ENCODE assay signal across 1 cellular context in the genomic region with DNA sequence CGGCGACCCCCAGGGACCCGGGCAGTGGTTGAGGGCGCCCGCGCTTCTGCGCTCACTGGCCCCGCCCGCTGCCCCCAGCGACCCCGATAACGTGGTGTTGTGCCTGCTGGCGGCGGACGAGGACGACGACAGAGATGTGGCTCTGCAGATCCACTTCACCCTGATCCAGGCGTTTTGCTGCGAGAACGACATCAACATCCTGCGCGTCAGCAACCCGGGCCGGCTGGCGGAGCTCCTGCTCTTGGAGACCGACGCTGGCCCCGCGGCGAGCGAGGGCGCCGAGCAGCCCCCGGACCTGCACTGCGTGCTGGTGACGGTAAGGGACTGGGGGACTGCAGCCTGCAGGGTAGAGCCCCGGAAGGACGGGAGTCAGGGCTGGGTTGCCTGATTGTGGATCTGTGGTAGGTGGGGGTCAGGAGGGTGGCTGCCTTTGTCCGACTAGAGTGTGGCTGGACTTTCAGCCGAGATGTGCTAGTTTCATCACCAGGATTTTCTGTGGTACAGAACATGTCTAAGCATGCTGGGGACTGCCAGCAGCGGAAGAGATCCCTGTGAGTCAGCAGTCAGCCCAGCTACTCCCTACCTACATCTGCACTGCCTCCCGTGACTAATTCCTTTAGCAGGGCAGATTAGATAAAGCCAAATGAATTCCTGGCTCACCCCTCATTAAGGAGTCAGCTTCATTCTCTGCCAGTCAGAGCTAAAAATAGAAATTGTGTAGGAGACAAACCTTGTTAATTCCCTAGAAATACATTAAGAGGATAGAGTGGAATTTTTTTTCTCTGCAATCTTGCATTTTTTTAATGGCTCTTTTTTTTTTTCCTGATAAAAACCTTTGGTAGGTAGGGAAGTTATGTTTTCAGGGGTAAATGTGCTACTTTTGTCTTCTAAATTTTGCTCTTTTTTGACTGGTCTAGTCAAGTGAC.
TF ChIP-seq lines count a peak whose summit lies in the region.

No MANE protein-coding gene starts in this region.

TF ChIP-seq in K562, 482 proteins besides CTCF, POLR2A, EP300 and RAD21 (continued from another document and continues in another):
- TF ChIP-seq, protein P1, sequence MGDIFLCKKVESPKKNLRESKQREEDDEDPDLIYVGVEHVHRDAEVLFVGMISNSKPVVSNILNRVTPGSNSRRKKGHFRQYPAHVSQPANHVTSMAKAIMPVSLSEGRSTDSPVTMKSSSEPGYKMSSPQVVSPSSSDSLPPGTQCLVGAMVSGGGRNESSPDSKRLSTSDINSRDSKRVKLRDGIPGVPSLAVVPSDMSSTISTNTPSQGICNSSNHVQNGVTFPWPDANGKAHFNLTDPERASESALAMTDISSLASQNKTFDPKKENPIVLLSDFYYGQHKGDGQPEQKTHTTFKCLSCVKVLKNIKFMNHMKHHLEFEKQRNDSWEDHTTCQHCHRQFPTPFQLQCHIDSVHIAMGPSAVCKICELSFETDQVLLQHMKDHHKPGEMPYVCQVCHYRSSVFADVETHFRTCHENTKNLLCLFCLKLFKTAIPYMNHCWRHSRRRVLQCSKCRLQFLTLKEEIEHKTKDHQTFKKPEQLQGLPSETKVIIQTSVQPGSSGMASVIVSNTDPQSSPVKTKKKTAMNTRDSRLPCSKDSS (IDR thresholded peaks at IDR 0.05; ENCODE audit: low read depth, partially characterized antibody), result no peak
- TF ChIP-seq, protein P2, sequence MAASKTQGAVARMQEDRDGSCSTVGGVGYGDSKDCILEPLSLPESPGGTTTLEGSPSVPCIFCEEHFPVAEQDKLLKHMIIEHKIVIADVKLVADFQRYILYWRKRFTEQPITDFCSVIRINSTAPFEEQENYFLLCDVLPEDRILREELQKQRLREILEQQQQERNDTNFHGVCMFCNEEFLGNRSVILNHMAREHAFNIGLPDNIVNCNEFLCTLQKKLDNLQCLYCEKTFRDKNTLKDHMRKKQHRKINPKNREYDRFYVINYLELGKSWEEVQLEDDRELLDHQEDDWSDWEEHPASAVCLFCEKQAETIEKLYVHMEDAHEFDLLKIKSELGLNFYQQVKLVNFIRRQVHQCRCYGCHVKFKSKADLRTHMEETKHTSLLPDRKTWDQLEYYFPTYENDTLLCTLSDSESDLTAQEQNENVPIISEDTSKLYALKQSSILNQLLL (CRISPR knock-in tag; IDR thresholded peaks at IDR 0.05; ENCODE audit: borderline replicate concordance), result no peak
- TF ChIP-seq ZNF146 (CRISPR knock-in tag; IDR thresholded peaks at IDR 0.05; ENCODE audit: unreplicated experiment) (no peak), ZNF282 (CRISPR knock-in tag; IDR thresholded peaks at IDR 0.05) (no peak), TEAD4 (IDR thresholded peaks at IDR 0.05; ENCODE audit: low read length) (peak; percentile 93), TEAD4 (CRISPR knock-in tag; IDR thresholded peaks at IDR 0.05; ENCODE audit: borderline replicate concordance) (no peak), NCOA1 (IDR thresholded peaks at IDR 0.05; ENCODE audit: low read depth) (peak; percentile 80), IFI16 (CRISPR knock-in tag; IDR thresholded peaks at IDR 0.05) (no peak), BRD4 (IDR thresholded peaks at IDR 0.05) (no peak; the same call in none of the 2 replicates), SMAD3 (CRISPR knock-in tag; conservative IDR thresholded peaks at IDR 0.05) (no peak; the same call in 1 of the 2 replicates), ZNF224 (CRISPR knock-in tag; IDR thresholded peaks at IDR 0.05) (no peak), ADNP (tag; IDR thresholded peaks at IDR 0.05) (no peak), XRCC5 (IDR thresholded peaks at IDR 0.05; ENCODE audit: low read depth, low read length) (no peak), LEF1 (IDR thresholded peaks at IDR 0.05) (peak; percentile 84), HSF4 (CRISPR knock-in tag; IDR thresholded peaks at IDR 0.05; ENCODE audit: borderline replicate concordance) (no peak), PHF21A (IDR thresholded peaks at IDR 0.05; ENCODE audit: borderline replicate concordance, low read depth) (peak; percentile 63; the same call in 1 of the 2 replicates), MYC (IDR thresholded peaks at IDR 0.05; ENCODE audit: low read depth, low read length) (peak; percentile 91), MYC (CRISPR knock-in tag; IDR thresholded peaks at IDR 0.05; ENCODE audit: borderline replicate concordance, low read depth) (peak; percentile 53; the same call in 1 of the 2 replicates), CEBPG (CRISPR knock-in tag; IDR thresholded peaks at IDR 0.05) (peak; percentile 95), CEBPG (tag; conservative IDR thresholded peaks at IDR 0.05 in 1 of 2, IDR thresholded peaks at IDR 0.05 in 1 of 2) (peak; percentile 61 to 96), ZNF239 (CRISPR knock-in tag; IDR thresholded peaks at IDR 0.05) (no peak), BACH1 (tag; IDR thresholded peaks at IDR 0.05) (peak; percentile 85), DMBX1 (CRISPR knock-in tag; IDR thresholded peaks at IDR 0.05; ENCODE audit: borderline replicate concordance) (no peak), CC2D1A (IDR thresholded peaks at IDR 0.05) (0 out of 2 replicates have a peak, but pooled peaks have one; percentile 42), ZNF695 (CRISPR knock-in tag; IDR thresholded peaks at IDR 0.05) (no peak)
- TF ChIP-seq, protein P3, sequence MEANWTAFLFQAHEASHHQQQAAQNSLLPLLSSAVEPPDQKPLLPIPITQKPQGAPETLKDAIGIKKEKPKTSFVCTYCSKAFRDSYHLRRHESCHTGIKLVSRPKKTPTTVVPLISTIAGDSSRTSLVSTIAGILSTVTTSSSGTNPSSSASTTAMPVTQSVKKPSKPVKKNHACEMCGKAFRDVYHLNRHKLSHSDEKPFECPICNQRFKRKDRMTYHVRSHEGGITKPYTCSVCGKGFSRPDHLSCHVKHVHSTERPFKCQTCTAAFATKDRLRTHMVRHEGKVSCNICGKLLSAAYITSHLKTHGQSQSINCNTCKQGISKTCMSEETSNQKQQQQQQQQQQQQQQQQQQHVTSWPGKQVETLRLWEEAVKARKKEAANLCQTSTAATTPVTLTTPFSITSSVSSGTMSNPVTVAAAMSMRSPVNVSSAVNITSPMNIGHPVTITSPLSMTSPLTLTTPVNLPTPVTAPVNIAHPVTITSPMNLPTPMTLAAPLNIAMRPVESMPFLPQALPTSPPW (CRISPR knock-in tag; IDR thresholded peaks at IDR 0.05), result peak; percentile 52
- TF ChIP-seq, protein P4, sequence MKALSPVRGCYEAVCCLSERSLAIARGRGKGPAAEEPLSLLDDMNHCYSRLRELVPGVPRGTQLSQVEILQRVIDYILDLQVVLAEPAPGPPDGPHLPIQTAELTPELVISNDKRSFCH (CRISPR knock-in tag; IDR thresholded peaks at IDR 0.05), result no peak
- TF ChIP-seq, protein P4 (tag; IDR thresholded peaks at IDR 0.05), result peak; percentile 67
- TF ChIP-seq, protein P5, sequence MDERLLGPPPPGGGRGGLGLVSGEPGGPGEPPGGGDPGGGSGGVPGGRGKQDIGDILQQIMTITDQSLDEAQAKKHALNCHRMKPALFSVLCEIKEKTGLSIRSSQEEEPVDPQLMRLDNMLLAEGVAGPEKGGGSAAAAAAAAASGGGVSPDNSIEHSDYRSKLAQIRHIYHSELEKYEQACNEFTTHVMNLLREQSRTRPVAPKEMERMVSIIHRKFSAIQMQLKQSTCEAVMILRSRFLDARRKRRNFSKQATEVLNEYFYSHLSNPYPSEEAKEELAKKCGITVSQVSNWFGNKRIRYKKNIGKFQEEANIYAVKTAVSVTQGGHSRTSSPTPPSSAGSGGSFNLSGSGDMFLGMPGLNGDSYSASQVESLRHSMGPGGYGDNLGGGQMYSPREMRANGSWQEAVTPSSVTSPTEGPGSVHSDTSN (CRISPR knock-in tag; IDR thresholded peaks at IDR 0.05; ENCODE audit: low read depth), result no peak
- TF ChIP-seq, protein P5 (tag; conservative IDR thresholded peaks at IDR 0.05; ENCODE audit: low read depth), result peak; percentile 40; the same call in 1 of the 2 replicates
- TF ChIP-seq, protein P6, sequence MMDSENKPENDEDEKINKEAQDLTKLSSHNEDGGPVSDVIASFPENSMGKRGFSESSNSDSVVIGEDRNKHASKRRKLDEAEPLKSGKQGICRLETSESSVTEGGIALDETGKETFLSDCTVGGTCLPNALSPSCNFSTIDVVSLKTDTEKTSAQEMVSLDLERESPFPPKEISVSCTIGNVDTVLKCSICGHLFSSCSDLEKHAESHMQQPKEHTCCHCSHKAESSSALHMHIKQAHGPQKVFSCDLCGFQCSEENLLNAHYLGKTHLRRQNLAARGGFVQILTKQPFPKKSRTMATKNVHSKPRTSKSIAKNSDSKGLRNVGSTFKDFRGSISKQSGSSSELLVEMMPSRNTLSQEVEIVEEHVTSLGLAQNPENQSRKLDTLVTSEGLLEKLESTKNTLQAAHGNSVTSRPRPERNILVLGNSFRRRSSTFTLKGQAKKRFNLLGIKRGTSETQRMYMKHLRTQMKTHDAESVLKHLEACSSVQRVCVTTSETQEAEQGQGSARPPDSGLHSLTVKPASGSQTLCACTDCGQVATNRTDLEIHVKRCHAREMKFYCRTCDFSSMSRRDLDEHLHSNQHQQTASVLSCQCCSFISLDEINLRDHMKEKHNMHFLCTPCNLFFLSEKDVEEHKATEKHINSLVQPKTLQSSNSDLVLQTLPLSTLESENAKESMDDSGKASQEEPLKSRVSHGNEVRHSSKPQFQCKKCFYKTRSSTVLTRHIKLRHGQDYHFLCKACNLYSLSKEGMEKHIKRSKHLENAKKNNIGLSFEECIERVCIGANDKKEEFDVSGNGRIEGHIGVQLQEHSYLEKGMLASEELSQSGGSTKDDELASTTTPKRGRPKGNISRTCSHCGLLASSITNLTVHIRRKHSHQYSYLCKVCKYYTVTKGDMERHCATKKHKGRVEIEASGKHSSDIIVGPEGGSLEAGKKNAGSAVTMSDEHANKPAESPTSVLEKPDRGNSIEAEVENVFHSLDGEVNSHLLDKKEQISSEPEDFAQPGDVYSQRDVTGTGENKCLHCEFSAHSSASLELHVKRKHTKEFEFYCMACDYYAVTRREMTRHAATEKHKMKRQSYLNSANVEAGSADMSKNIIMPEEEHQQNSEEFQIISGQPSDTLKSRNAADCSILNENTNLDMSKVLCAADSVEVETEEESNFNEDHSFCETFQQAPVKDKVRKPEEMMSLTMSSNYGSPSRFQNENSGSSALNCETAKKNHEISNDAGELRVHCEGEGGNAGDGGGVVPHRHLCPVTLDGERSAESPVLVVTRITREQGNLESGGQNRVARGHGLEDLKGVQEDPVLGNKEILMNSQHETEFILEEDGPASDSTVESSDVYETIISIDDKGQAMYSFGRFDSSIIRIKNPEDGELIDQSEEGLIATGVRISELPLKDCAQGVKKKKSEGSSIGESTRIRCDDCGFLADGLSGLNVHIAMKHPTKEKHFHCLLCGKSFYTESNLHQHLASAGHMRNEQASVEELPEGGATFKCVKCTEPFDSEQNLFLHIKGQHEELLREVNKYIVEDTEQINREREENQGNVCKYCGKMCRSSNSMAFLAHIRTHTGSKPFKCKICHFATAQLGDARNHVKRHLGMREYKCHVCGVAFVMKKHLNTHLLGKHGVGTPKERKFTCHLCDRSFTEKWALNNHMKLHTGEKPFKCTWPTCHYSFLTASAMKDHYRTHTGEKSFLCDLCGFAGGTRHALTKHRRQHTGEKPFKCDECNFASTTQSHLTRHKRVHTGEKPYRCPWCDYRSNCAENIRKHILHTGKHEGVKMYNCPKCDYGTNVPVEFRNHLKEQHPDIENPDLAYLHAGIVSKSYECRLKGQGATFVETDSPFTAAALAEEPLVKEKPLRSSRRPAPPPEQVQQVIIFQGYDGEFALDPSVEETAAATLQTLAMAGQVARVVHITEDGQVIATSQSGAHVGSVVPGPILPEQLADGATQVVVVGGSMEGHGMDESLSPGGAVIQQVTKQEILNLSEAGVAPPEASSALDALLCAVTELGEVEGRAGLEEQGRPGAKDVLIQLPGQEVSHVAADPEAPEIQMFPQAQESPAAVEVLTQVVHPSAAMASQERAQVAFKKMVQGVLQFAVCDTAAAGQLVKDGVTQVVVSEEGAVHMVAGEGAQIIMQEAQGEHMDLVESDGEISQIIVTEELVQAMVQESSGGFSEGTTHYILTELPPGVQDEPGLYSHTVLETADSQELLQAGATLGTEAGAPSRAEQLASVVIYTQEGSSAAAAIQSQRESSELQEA (IDR thresholded peaks at IDR 0.05; ENCODE audit: low read depth), result no peak
- TF ChIP-seq, protein P7, sequence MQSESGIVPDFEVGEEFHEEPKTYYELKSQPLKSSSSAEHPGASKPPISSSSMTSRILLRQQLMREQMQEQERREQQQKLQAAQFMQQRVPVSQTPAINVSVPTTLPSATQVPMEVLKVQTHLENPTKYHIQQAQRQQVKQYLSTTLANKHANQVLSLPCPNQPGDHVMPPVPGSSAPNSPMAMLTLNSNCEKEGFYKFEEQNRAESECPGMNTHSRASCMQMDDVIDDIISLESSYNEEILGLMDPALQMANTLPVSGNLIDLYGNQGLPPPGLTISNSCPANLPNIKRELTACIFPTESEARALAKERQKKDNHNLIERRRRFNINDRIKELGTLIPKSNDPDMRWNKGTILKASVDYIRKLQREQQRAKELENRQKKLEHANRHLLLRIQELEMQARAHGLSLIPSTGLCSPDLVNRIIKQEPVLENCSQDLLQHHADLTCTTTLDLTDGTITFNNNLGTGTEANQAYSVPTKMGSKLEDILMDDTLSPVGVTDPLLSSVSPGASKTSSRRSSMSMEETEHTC (IDR thresholded peaks at IDR 0.05), result peak; percentile 95
- TF ChIP-seq, protein P8, sequence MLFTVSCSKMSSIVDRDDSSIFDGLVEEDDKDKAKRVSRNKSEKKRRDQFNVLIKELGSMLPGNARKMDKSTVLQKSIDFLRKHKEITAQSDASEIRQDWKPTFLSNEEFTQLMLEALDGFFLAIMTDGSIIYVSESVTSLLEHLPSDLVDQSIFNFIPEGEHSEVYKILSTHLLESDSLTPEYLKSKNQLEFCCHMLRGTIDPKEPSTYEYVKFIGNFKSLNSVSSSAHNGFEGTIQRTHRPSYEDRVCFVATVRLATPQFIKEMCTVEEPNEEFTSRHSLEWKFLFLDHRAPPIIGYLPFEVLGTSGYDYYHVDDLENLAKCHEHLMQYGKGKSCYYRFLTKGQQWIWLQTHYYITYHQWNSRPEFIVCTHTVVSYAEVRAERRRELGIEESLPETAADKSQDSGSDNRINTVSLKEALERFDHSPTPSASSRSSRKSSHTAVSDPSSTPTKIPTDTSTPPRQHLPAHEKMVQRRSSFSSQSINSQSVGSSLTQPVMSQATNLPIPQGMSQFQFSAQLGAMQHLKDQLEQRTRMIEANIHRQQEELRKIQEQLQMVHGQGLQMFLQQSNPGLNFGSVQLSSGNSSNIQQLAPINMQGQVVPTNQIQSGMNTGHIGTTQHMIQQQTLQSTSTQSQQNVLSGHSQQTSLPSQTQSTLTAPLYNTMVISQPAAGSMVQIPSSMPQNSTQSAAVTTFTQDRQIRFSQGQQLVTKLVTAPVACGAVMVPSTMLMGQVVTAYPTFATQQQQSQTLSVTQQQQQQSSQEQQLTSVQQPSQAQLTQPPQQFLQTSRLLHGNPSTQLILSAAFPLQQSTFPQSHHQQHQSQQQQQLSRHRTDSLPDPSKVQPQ (CRISPR knock-in tag; IDR thresholded peaks at IDR 0.05; ENCODE audit: borderline replicate concordance), result no peak
